Comparison of ENCODE assay signal across 11 cellular contexts in genomic region chr2:178484245-178485041, GRCh38.
DNase-seq lines count a peak whose midpoint lies in the region; ATAC-seq and TF ChIP-seq lines count a peak whose summit lies in the region.
"Had no signal": no experiment of that assay in that cellular context is flagged by ENCODE, and none has a peak within 500 bp of the region (broad histone marks: within the 10 kb centered on the region; RNA-seq: fewer than 3 reads in every experiment).

No MANE protein-coding gene starts in this region.

- TF ChIP-seq CTCF in HEK293 (tag by site-specific recombination; IDR thresholded peaks at IDR 0.05) (no peak), coronary artery (IDR thresholded peaks at IDR 0.05) (no peak), nephron progenitor cell (IDR thresholded peaks at IDR 0.05) (no peak)

- peaks cover 18% of the 10 kb centered on the region for H3K4me1 ChIP-seq in HEK293 (ENCODE audit: control insufficient read depth, insufficient read depth, low read length)
- H3K4me1 ChIP-seq: SJCRH30 had no signal

- peaks cover 38% of the 10 kb centered on the region for H3K36me3 Mint-ChIP-seq in effector memory CD8-positive, alpha-beta T cell (ENCODE audit: insufficient read depth)
- H3K36me3 Mint-ChIP-seq in nephron progenitor cell (ENCODE audit: low read depth), result peaks cover 27% of the 10 kb centered on the region

- no peaks in the 10 kb centered on the region for H3K27me3 Mint-ChIP-seq in effector memory CD8-positive, alpha-beta T cell
- no peaks in the 10 kb centered on the region for H3K27me3 Mint-ChIP-seq in nephron progenitor cell (ENCODE audit: low read depth, poor library complexity)
- H3K27me3 Mint-ChIP-seq: stimulated activated memory B cell treated with anti-CD40 and anti-IgM and Interleukin-4, amounts not matched to agents 10 μg/mL and 1 μg/mL and 100 μg/mL, for 72 hours had no signal

- H3K9me3 ChIP-seq in HEK293 (ENCODE audit: control insufficient read depth, insufficient read depth, low read depth, low read length), result no peaks in the 10 kb centered on the region
- H3K9me3 ChIP-seq: SJCRH30 had no signal

- H3K4me3 ChIP-seq in HEK293 (ENCODE audit: low read depth, low read length), result no peak overlapping the region; the same call in 1 of the 2 replicates
- H3K4me3 ChIP-seq in coronary artery, result peak overlapping the region; percentile 50
- H3K4me3 ChIP-seq: SJCRH30 had no signal

- POLR2A ChIA-PET in HEK293 (lab: Yijun Ruan, JAX), result interaction anchor here (0.5 to 0.9 kb wide), 2 partner anchors 10 to 33 kb away, joined by 3 to 6 read pairs; partner anchors contain the start of genes PJVK and PRKRA

- H3K4me3 Mint-ChIP-seq in effector memory CD8-positive, alpha-beta T cell, result no peak overlapping the region
- H3K4me3 Mint-ChIP-seq in nephron progenitor cell, result no peak overlapping the region
- H3K4me3 Mint-ChIP-seq: immature natural killer cell; stimulated activated memory B cell treated with anti-CD40 and anti-IgM and Interleukin-4, amounts not matched to agents 10 μg/mL and 1 μg/mL and 100 μg/mL, for 72 hours had no signal

- ATAC-seq in HG03108 (IDR thresholded peaks at IDR 0.05; ENCODE audit: unreplicated experiment) (no peak), GM18858 (IDR thresholded peaks at IDR 0.05; ENCODE audit: unreplicated experiment) (no peak)
- ATAC-seq in effector memory CD8-positive, alpha-beta T cell (replicated peaks), result no peak
- ATAC-seq: stimulated activated memory B cell treated with anti-CD40 and anti-IgM and Interleukin-4, amounts not matched to agents 10 μg/mL and 1 μg/mL and 100 μg/mL, for 72 hours had no signal

- H3K36me3 ChIP-seq in HEK293 (ENCODE audit: control insufficient read depth in 2 of 2, insufficient read depth in 1 of 2, low read length in 2 of 2), result peaks cover 0 to 17% of the 10 kb centered on the region in 2 experiments; a peak in 2 of 3 replicates

- H3K9me3 Mint-ChIP-seq in effector memory CD8-positive, alpha-beta T cell, result no peaks in the 10 kb centered on the region
- H3K9me3 Mint-ChIP-seq in nephron progenitor cell, result no peaks in the 10 kb centered on the region
- H3K9me3 Mint-ChIP-seq: immature natural killer cell; stimulated activated memory B cell treated with anti-CD40 and anti-IgM and Interleukin-4, amounts not matched to agents 10 μg/mL and 1 μg/mL and 100 μg/mL, for 72 hours had no signal

- no peak overlapping the region for H3K27ac ChIP-seq in HEK293 (ENCODE audit: extremely low read depth, low read depth, low read length)
- H3K27ac ChIP-seq in coronary artery, result peak overlapping the region in 1 of 2 donors; percentile 20
- H3K27ac ChIP-seq: SJCRH30 had no signal

- DNase-seq in NCI-H2227 (lab: John Stamatoyannopoulos, UW; ENCODE audit: unreplicated experiment), result peak; percentile 68
- DNase-seq in coronary artery (ENCODE audit: low spot score), result no peak
- DNase-seq in putamen (ENCODE audit: low spot score), result peak; percentile 47
- no peak for DNase-seq in effector memory CD8-positive, alpha-beta T cell
- DNase-seq in nephron progenitor cell, result no peak
- DNase-seq: immature natural killer cell had no signal

- CTCF ChIA-PET in HEK293 (lab: Yijun Ruan, JAX), result no interaction called here

- no peak overlapping the region for H3K27ac Mint-ChIP-seq in effector memory CD8-positive, alpha-beta T cell
- no peak overlapping the region for H3K27ac Mint-ChIP-seq in nephron progenitor cell
- H3K27ac Mint-ChIP-seq: immature natural killer cell; stimulated activated memory B cell treated with anti-CD40 and anti-IgM and Interleukin-4, amounts not matched to agents 10 μg/mL and 1 μg/mL and 100 μg/mL, for 72 hours had no signal

- H3K4me1 Mint-ChIP-seq in effector memory CD8-positive, alpha-beta T cell (ENCODE audit: low read depth in 2 of 2), result peaks cover 41 to 58% of the 10 kb centered on the region in 2 donors
- H3K4me1 Mint-ChIP-seq in nephron progenitor cell, result peaks cover 28% of the 10 kb centered on the region

TF ChIP-seq in HEK293, 187 proteins besides CTCF, POLR2A, EP300 and RAD21 (continues in another document):
- TF ChIP-seq ZFP37 (tag by site-specific recombination; IDR thresholded peaks at IDR 0.05) (no peak), ZNF629 (tag by site-specific recombination; IDR thresholded peaks at IDR 0.05) (peak; percentile 86), ZNF529 (tag by site-specific recombination; IDR thresholded peaks at IDR 0.05; ENCODE audit: insufficient replicate concordance) (peak; percentile 80), ZNF174 (tag by site-specific recombination; IDR thresholded peaks at IDR 0.05) (peak; percentile 89), ZNF350 (tag by site-specific recombination; IDR thresholded peaks at IDR 0.05) (peak; percentile 90), ZNF596 (tag by site-specific recombination; IDR thresholded peaks at IDR 0.05) (peak; percentile 55), ZXDB (tag by site-specific recombination; IDR thresholded peaks at IDR 0.05) (peak; percentile 62; the same call in 1 of the 2 replicates), ZFHX2 (tag by site-specific recombination; conservative IDR thresholded peaks at IDR 0.05) (no peak), INSM2 (tag by site-specific recombination; IDR thresholded peaks at IDR 0.05) (peak; percentile 64; the same call in 1 of the 2 replicates), ZNF239 (tag by site-specific recombination; IDR thresholded peaks at IDR 0.05) (no peak), ZNF521 (tag by site-specific recombination; IDR thresholded peaks at IDR 0.05) (no peak), KLF8 (tag by site-specific recombination; IDR thresholded peaks at IDR 0.05) (no peak; the same call in 1 of the 2 replicates), ZNF843 (tag by site-specific recombination; IDR thresholded peaks at IDR 0.05) (peak; percentile 89), ZNF449 (tag by site-specific recombination; IDR thresholded peaks at IDR 0.05) (no peak), SP7 (tag by site-specific recombination; IDR thresholded peaks at IDR 0.05) (peak; percentile 52; the same call in 1 of the 2 replicates), BCL11A (tag by site-specific recombination; IDR thresholded peaks at IDR 0.05; ENCODE audit: low read depth) (no peak), IKZF3 (tag by site-specific recombination; IDR thresholded peaks at IDR 0.05) (peak; percentile 81), ZNF398 (tag by site-specific recombination; IDR thresholded peaks at IDR 0.05) (peak; percentile 52; the same call in 1 of the 2 replicates), ZNF2 (tag by site-specific recombination; IDR thresholded peaks at IDR 0.05) (0 out of 2 replicates have a peak, but pooled peaks have one; percentile 40), ZNF184 (tag by site-specific recombination; IDR thresholded peaks at IDR 0.05) (peak; percentile 98), ZNF664 (tag by site-specific recombination; IDR thresholded peaks at IDR 0.05) (peak; percentile 90), ZNF513 (tag by site-specific recombination; IDR thresholded peaks at IDR 0.05) (peak; percentile 67)

Comparison
In these comparisons a context has a peak if more than half of its experiments do, and no peak if none do; other contexts are left out.
1. DNase-seq: peak in NCI-H2227 (single experiment) and putamen (single experiment); none in coronary artery (single experiment), effector memory CD8-positive, alpha-beta T cell (0 of 3) and nephron progenitor cell (single experiment).